ENCODE assay signal across 26 cellular contexts in the genomic region with DNA sequence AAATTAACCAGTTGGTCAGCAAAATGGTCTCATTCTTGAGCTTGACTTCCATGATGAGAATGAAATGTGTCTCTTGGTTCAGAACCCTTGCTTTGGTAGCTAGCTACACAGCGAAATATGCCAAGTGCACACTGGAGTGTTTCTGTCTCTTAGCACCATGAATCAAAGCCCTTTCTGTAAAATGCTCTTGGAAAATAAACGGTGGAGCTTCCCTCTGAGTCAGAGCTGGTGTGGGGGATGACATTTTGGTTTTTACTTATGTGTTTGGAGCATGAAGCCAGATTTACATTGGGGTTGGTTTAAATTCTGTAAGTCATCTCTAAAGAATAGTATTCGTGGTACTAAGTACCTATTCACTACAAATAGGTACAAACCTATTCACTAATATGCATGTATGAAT.
DNase-seq lines count a peak whose midpoint lies in the region; ATAC-seq, FAIRE-seq and TF ChIP-seq lines count a peak whose summit lies in the region.
"Had no signal": no experiment of that assay in that cellular context is flagged by ENCODE, and none has a peak within 500 bp of the region (broad histone marks: within the 10 kb centered on the region; RNA-seq: fewer than 3 reads in every experiment).

No MANE protein-coding gene starts in this region.

- no peak overlapping the region for H3K4me3 ChIP-seq in astrocyte (ENCODE audit: insufficient read depth, low read depth, low read length)
- H3K4me3 ChIP-seq: adrenal gland, hepatocyte, mucosa of descending colon, thyroid gland had no signal

- no peak overlapping the region for H3K27ac ChIP-seq in astrocyte (ENCODE audit: low read depth, low read length)
- H3K27ac ChIP-seq: adrenal gland, hepatocyte, thyroid gland had no signal

- H3K9me3 ChIP-seq in astrocyte (ENCODE audit: insufficient read depth, low read depth, low read length): no peaks in the 10 kb centered on the region
- H3K9me3 ChIP-seq: adrenal gland, mucosa of descending colon, SK-N-SH, thyroid gland had no signal

- H3K27me3 ChIP-seq in astrocyte (ENCODE audit: insufficient read depth, low read length): no peaks in the 10 kb centered on the region
- H3K27me3 ChIP-seq: adrenal gland, hepatocyte, thyroid gland had no signal

- H3K4me1 Mint-ChIP-seq in HFFc6 (ENCODE audit: low read depth): peaks cover 66% of the 10 kb centered on the region
- peaks cover 21% of the 10 kb centered on the region for H3K4me1 Mint-ChIP-seq in astrocyte (ENCODE audit: low read depth, unreplicated experiment)
- H3K4me1 Mint-ChIP-seq in stimulated activated naive CD8-positive, alpha-beta T cell treated with anti-CD3 and anti-CD28 coated beads, Interleukin-15, amount 100 ng/mL, for 72 hours: no peaks in the 10 kb centered on the region
- H3K4me1 Mint-ChIP-seq: activated CD4-positive, alpha-beta memory T cell treated with anti-CD3 and anti-CD28 coated beads, Interleukin-2, amount 10 ng/mL, durations not matched to agents 7 days and 5 days; stimulated activated naive B cell treated with anti-CD40 and anti-IgM and Interleukin-4, amounts not matched to agents 10 μg/mL and 1 μg/mL and 100 μg/mL, for 72 hours had no signal

- H3K9me3 Mint-ChIP-seq in HFFc6 (no peaks in the 10 kb centered on the region), astrocyte (ENCODE audit: unreplicated experiment) (no peaks in the 10 kb centered on the region)
- H3K9me3 Mint-ChIP-seq in stimulated activated naive CD8-positive, alpha-beta T cell treated with anti-CD3 and anti-CD28 coated beads, Interleukin-15, amount 100 ng/mL, for 72 hours: no peaks in the 10 kb centered on the region
- H3K9me3 Mint-ChIP-seq: activated CD4-positive, alpha-beta memory T cell treated with anti-CD3 and anti-CD28 coated beads, Interleukin-2, amount 10 ng/mL, durations not matched to agents 7 days and 5 days; dendritic cell treated with granulocyte-macrophage colony-stimulating factor and Interleukin-4, amounts not matched to agents 40 ng/mL and 50 ng/mL, for 4 days; neural crest cell; stimulated activated naive B cell treated with anti-CD40 and anti-IgM and Interleukin-4, amounts not matched to agents 10 μg/mL and 1 μg/mL and 100 μg/mL, for 72 hours had no signal

- no peak for ATAC-seq in stimulated activated naive CD8-positive, alpha-beta T cell treated with anti-CD3 and anti-CD28 coated beads, Interleukin-15, amount 100 ng/mL, for 72 hours
- ATAC-seq: left ventricle myocardium superior; mucosa of descending colon; stimulated activated naive B cell treated with anti-CD40 and anti-IgM and Interleukin-4, amounts not matched to agents 10 μg/mL and 1 μg/mL and 100 μg/mL, for 72 hours had no signal

- H3K27me3 Mint-ChIP-seq in HFFc6 (ENCODE audit: insufficient read depth) (no peaks in the 10 kb centered on the region), astrocyte (ENCODE audit: low read depth, unreplicated experiment) (no peaks in the 10 kb centered on the region)
- peaks cover 17% of the 10 kb centered on the region for H3K27me3 Mint-ChIP-seq in stimulated activated naive CD8-positive, alpha-beta T cell treated with anti-CD3 and anti-CD28 coated beads, Interleukin-15, amount 100 ng/mL, for 72 hours
- H3K27me3 Mint-ChIP-seq: activated CD4-positive, alpha-beta memory T cell treated with anti-CD3 and anti-CD28 coated beads, Interleukin-2, amount 10 ng/mL, durations not matched to agents 7 days and 5 days; dendritic cell treated with granulocyte-macrophage colony-stimulating factor and Interleukin-4, amounts not matched to agents 40 ng/mL and 50 ng/mL, for 4 days; stimulated activated naive B cell treated with anti-CD40 and anti-IgM and Interleukin-4, amounts not matched to agents 10 μg/mL and 1 μg/mL and 100 μg/mL, for 72 hours had no signal

- DNase-seq in HFFc6 (peak; percentile 6), astrocyte (ENCODE audit: low read depth) (peak; percentile 47), head of caudate nucleus (peak in 23 of 42 donors; percentile 6 to 70 (median 35)), superior temporal gyrus (ENCODE audit: extremely low spot score) (peak; percentile 42), SW480 (ENCODE audit: low spot score) (no peak)
- no peak for DNase-seq in stimulated activated CD8-positive, alpha-beta memory T cell treated with anti-CD3 and anti-CD28 coated beads, Interleukin-4, amount 100 ng/mL, for 48 hours
- DNase-seq in stimulated activated naive CD8-positive, alpha-beta T cell treated with anti-CD3 and anti-CD28 coated beads, Interleukin-15, amount 100 ng/mL, for 72 hours: no peak
- DNase-seq: activated CD4-positive, alpha-beta memory T cell treated with anti-CD3 and anti-CD28 coated beads, Interleukin-2, amount 10 ng/mL, durations not matched to agents 7 days and 5 days; activated CD4-positive, CD25-positive, alpha-beta regulatory T cell; adrenal gland; AML-193; DND-41; left ventricle myocardium superior; mucosa of descending colon; NCI-H1417; NCI-H510A; RPMI8226; SK-N-SH; small intestine; stimulated activated naive B cell treated with anti-CD40 and anti-IgM and Interleukin-4, amounts not matched to agents 10 μg/mL and 1 μg/mL and 100 μg/mL, for 72 hours; thyroid gland had no signal

- H3K36me3 Mint-ChIP-seq in HFFc6 (ENCODE audit: low read depth): no peaks in the 10 kb centered on the region
- no peaks in the 10 kb centered on the region for H3K36me3 Mint-ChIP-seq in astrocyte (ENCODE audit: low read depth, unreplicated experiment)
- H3K36me3 Mint-ChIP-seq: stimulated activated naive B cell treated with anti-CD40 and anti-IgM and Interleukin-4, amounts not matched to agents 10 μg/mL and 1 μg/mL and 100 μg/mL, for 72 hours had no signal

- FAIRE-seq in astrocyte (lab: Jason Lieb, UNC): no peak
- FAIRE-seq: endometrium, islet of Langerhans, small intestine had no signal

- H3K4me2 ChIP-seq in astrocyte (ENCODE audit: low read length): peak overlapping the region; percentile 26
- H3K4me2 ChIP-seq: hepatocyte, SK-N-SH had no signal

- no peak overlapping the region for H3K9ac ChIP-seq in astrocyte (ENCODE audit: low read length)
- H3K9ac ChIP-seq: SK-N-SH had no signal

- no peaks in the 10 kb centered on the region for H4K20me1 ChIP-seq in astrocyte (ENCODE audit: insufficient read depth, low read length)

- TF ChIP-seq CTCF in HFFc6 (IDR thresholded peaks at IDR 0.05) (no peak), astrocyte (IDR thresholded peaks at IDR 0.05; ENCODE audit: insufficient read depth, low read depth, low read length) (no peak)

- no peaks in the 10 kb centered on the region for H3K79me2 ChIP-seq in astrocyte (ENCODE audit: insufficient read depth, low read length)
- H3K79me2 ChIP-seq: hepatocyte had no signal

- H3K36me3 ChIP-seq in astrocyte (ENCODE audit: insufficient read depth, low read length): no peaks in the 10 kb centered on the region
- H3K36me3 ChIP-seq: adrenal gland, thyroid gland had no signal

- no peak overlapping the region for H2AFZ ChIP-seq in astrocyte (ENCODE audit: low read depth, low read length)
- H2AFZ ChIP-seq: hepatocyte had no signal

- H3K4me1 ChIP-seq in astrocyte (ENCODE audit: insufficient read depth, low read length): peaks cover 13% of the 10 kb centered on the region

- intact Hi-C loops in head of caudate nucleus (cut with DNase I): no loop called here

- H3K4me3 Mint-ChIP-seq in HFFc6: peak overlapping the region; percentile 43
- no peak overlapping the region for H3K4me3 Mint-ChIP-seq in astrocyte (ENCODE audit: unreplicated experiment)
- no peak overlapping the region for H3K4me3 Mint-ChIP-seq in stimulated activated naive CD8-positive, alpha-beta T cell treated with anti-CD3 and anti-CD28 coated beads, Interleukin-15, amount 100 ng/mL, for 72 hours
- H3K4me3 Mint-ChIP-seq: activated CD4-positive, alpha-beta memory T cell treated with anti-CD3 and anti-CD28 coated beads, Interleukin-2, amount 10 ng/mL, durations not matched to agents 7 days and 5 days; dendritic cell treated with granulocyte-macrophage colony-stimulating factor and Interleukin-4, amounts not matched to agents 40 ng/mL and 50 ng/mL, for 4 days; neural crest cell; stimulated activated naive B cell treated with anti-CD40 and anti-IgM and Interleukin-4, amounts not matched to agents 10 μg/mL and 1 μg/mL and 100 μg/mL, for 72 hours had no signal

- H3K27ac Mint-ChIP-seq in HFFc6 (peak overlapping the region; percentile 55), astrocyte (ENCODE audit: unreplicated experiment) (no peak overlapping the region)
- H3K27ac Mint-ChIP-seq in stimulated activated naive CD8-positive, alpha-beta T cell treated with anti-CD3 and anti-CD28 coated beads, Interleukin-15, amount 100 ng/mL, for 72 hours: no peak overlapping the region
- H3K27ac Mint-ChIP-seq: activated CD4-positive, alpha-beta memory T cell treated with anti-CD3 and anti-CD28 coated beads, Interleukin-2, amount 10 ng/mL, durations not matched to agents 7 days and 5 days; dendritic cell treated with granulocyte-macrophage colony-stimulating factor and Interleukin-4, amounts not matched to agents 40 ng/mL and 50 ng/mL, for 4 days; stimulated activated naive B cell treated with anti-CD40 and anti-IgM and Interleukin-4, amounts not matched to agents 10 μg/mL and 1 μg/mL and 100 μg/mL, for 72 hours had no signal

Comparison
In these comparisons a context has a peak if more than half of its experiments do, and no peak if none do; other contexts are left out.
1. DNase-seq: peak in HFFc6 (single experiment), astrocyte (single experiment), head of caudate nucleus (23 of 42) and superior temporal gyrus (single experiment); none in SW480 (single experiment), stimulated activated CD8-positive, alpha-beta memory T cell treated with anti-CD3 and anti-CD28 coated beads, Interleukin-4, amount 100 ng/mL, for 48 hours (single experiment) and stimulated activated naive CD8-positive, alpha-beta T cell treated with anti-CD3 and anti-CD28 coated beads, Interleukin-15, amount 100 ng/mL, for 72 hours (0 of 2).